Comparison of ENCODE assay signal across 22 cellular contexts in the genomic region with DNA sequence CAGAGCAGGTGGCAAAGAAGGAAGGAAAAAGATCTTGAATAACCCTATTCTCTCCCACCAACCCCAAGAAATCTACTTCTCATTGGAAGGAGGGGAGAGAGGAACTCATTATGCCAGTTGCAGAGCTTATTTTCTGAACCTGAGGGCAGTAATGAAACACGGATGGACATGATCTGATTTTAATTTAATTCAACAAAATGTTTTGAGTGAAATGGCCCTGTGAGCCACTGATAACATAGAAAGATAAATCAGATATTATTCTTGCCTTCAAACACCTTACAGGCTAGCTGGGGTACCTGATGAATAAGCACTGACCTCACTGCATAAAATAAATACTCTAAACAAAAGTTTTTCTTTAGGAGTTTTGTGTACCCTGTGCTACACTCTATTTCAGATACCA. TPM values are rescaled to one million over a fixed set of nuclear protein-coding genes. Genes with fewer than 3 reads are reported as not detected.
A peak's percentile ranks its signal among the peaks of the same experiment; 100 is the strongest.
DNase-seq lines count a peak whose midpoint lies in the region; ATAC-seq and TF ChIP-seq lines count a peak whose summit lies in the region.
"Had no signal": no experiment of that assay in that cellular context is flagged by ENCODE, and none has a peak within 500 bp of the region (broad histone marks: within the 10 kb centered on the region; RNA-seq: fewer than 3 reads in every experiment).

No MANE protein-coding gene starts in this region.

- no peaks in the 10 kb centered on the region for H3K27me3 ChIP-seq in neutrophil
- H3K27me3 ChIP-seq: brain microvascular endothelial cell, foreskin keratinocyte, upper lobe of right lung had no signal

- CTCF ChIA-PET in activated CD8-positive, alpha-beta memory T cell treated with anti-CD3 and anti-CD28 coated beads, Interleukin-2, amount 10 ng/mL, durations not matched to agents 7 days and 5 days (lab: Charles Lee) = interaction anchor here (0.8 to 4.2 kb wide), 8 partner anchors 10 to 247 kb away, joined by 3 to 21 read pairs (median 4); a partner anchor contains a TSS
- CTCF ChIA-PET in activated CD4-positive, alpha-beta memory T cell treated with anti-CD3 and anti-CD28 coated beads, Interleukin-2, amount 10 ng/mL, durations not matched to agents 7 days and 5 days (lab: Charles Lee) = interaction anchor here (1.0 to 3.2 kb wide), 5 partner anchors 9 to 283 kb away, joined by 3 to 11 read pairs (median 10); a partner anchor contains a TSS

- peak overlapping the region; percentile 43 for H3K4me3 Mint-ChIP-seq in activated CD8-positive, alpha-beta memory T cell treated with anti-CD3 and anti-CD28 coated beads, Interleukin-2, amount 10 ng/mL, durations not matched to agents 7 days and 5 days
- H3K4me3 Mint-ChIP-seq in activated CD4-positive, alpha-beta memory T cell treated with anti-CD3 and anti-CD28 coated beads, Interleukin-2, amount 10 ng/mL, durations not matched to agents 7 days and 5 days = peak overlapping the region; percentile 63

- peaks cover 34% of the 10 kb centered on the region for H3K36me3 Mint-ChIP-seq in activated CD8-positive, alpha-beta memory T cell treated with anti-CD3 and anti-CD28 coated beads, Interleukin-2, amount 10 ng/mL, durations not matched to agents 7 days and 5 days
- H3K36me3 Mint-ChIP-seq in activated CD4-positive, alpha-beta memory T cell treated with anti-CD3 and anti-CD28 coated beads, Interleukin-2, amount 10 ng/mL, durations not matched to agents 7 days and 5 days (ENCODE audit: low read depth) = peaks cover 57% of the 10 kb centered on the region

- TF ChIP-seq CTCF in neutrophil (IDR thresholded peaks at IDR 0.05) (no peak), lower leg skin (IDR thresholded peaks at IDR 0.05) (no peak)

- WGBS in lower leg skin, 2 donors = 40 to 60% methylated on average over 1 of the region's 1 CpG

- H3K27me3 Mint-ChIP-seq in activated CD8-positive, alpha-beta memory T cell treated with anti-CD3 and anti-CD28 coated beads, Interleukin-2, amount 10 ng/mL, durations not matched to agents 7 days and 5 days = no peaks in the 10 kb centered on the region
- H3K27me3 Mint-ChIP-seq in activated CD4-positive, alpha-beta memory T cell treated with anti-CD3 and anti-CD28 coated beads, Interleukin-2, amount 10 ng/mL, durations not matched to agents 7 days and 5 days = no peaks in the 10 kb centered on the region

- peaks cover 68% of the 10 kb centered on the region for H3K4me1 Mint-ChIP-seq in activated CD8-positive, alpha-beta memory T cell treated with anti-CD3 and anti-CD28 coated beads, Interleukin-2, amount 10 ng/mL, durations not matched to agents 7 days and 5 days
- peaks cover 65% of the 10 kb centered on the region for H3K4me1 Mint-ChIP-seq in activated CD4-positive, alpha-beta memory T cell treated with anti-CD3 and anti-CD28 coated beads, Interleukin-2, amount 10 ng/mL, durations not matched to agents 7 days and 5 days

- H3K4me1 ChIP-seq in neutrophil (ENCODE audit: control insufficient read depth in 1 of 2, insufficient read depth in 1 of 2, low read depth in 1 of 2, low read length in 1 of 2) = peaks cover 28 to 55% of the 10 kb centered on the region in 2 experiments
- H3K4me1 ChIP-seq: foreskin keratinocyte, upper lobe of right lung had no signal

- no peak for TF ChIP-seq POLR2A in lower leg skin (IDR thresholded peaks at IDR 0.05)

- H3K4me3 ChIP-seq in neutrophil (ENCODE audit: low read depth in 1 of 2, low read length in 1 of 2) (no peak overlapping the region), lower leg skin (ENCODE audit: low read depth, poor library complexity, severe bottlenecking) (no peak overlapping the region)
- H3K4me3 ChIP-seq: upper lobe of right lung had no signal

- no peaks in the 10 kb centered on the region for H3K9me3 ChIP-seq in neutrophil
- H3K9me3 ChIP-seq: upper lobe of right lung had no signal

- no peaks in the 10 kb centered on the region for H3K9me3 Mint-ChIP-seq in activated CD8-positive, alpha-beta memory T cell treated with anti-CD3 and anti-CD28 coated beads, Interleukin-2, amount 10 ng/mL, durations not matched to agents 7 days and 5 days (ENCODE audit: low read depth)
- H3K9me3 Mint-ChIP-seq in activated CD4-positive, alpha-beta memory T cell treated with anti-CD3 and anti-CD28 coated beads, Interleukin-2, amount 10 ng/mL, durations not matched to agents 7 days and 5 days = no peaks in the 10 kb centered on the region

- ATAC-seq in activated CD8-positive, alpha-beta memory T cell treated with anti-CD3 and anti-CD28 coated beads, Interleukin-2, amount 10 ng/mL, durations not matched to agents 7 days and 5 days = no peak
- peak; percentile 0 for ATAC-seq in GM19397 (IDR thresholded peaks at IDR 0.05; ENCODE audit: unreplicated experiment)
- ATAC-seq: foreskin keratinocyte had no signal

- peak overlapping the region; percentile 86 for H3K27ac ChIP-seq in neutrophil
- H3K27ac ChIP-seq: brain microvascular endothelial cell, foreskin keratinocyte, upper lobe of right lung had no signal

- H3K36me3 ChIP-seq in neutrophil = peaks cover 32% of the 10 kb centered on the region
- H3K36me3 ChIP-seq: brain microvascular endothelial cell, upper lobe of right lung had no signal

- H3K27ac Mint-ChIP-seq in activated CD8-positive, alpha-beta memory T cell treated with anti-CD3 and anti-CD28 coated beads, Interleukin-2, amount 10 ng/mL, durations not matched to agents 7 days and 5 days = peak overlapping the region; percentile 97
- peak overlapping the region; percentile 96 for H3K27ac Mint-ChIP-seq in activated CD4-positive, alpha-beta memory T cell treated with anti-CD3 and anti-CD28 coated beads, Interleukin-2, amount 10 ng/mL, durations not matched to agents 7 days and 5 days

- no peak for DNase-seq in activated CD8-positive, alpha-beta memory T cell treated with anti-CD3 and anti-CD28 coated beads, Interleukin-2, amount 10 ng/mL, durations not matched to agents 7 days and 5 days
- DNase-seq in activated CD8-positive, alpha-beta memory T cell treated with anti-CD3 and anti-CD28 coated beads, Interleukin-2, amount 50 U/mL, for 4 hours = no peak
- no peak for DNase-seq in activated CD4-positive, alpha-beta memory T cell treated with anti-CD3 and anti-CD28 coated beads, Interleukin-2, amount 10 ng/mL, durations not matched to agents 7 days and 5 days
- DNase-seq in lower leg skin (ENCODE audit: low spot score in 2 of 2) = no peak
- DNase-seq in LoVo (ENCODE audit: low spot score) = no peak
- no peak for DNase-seq in epidermal melanocyte (ENCODE audit: insufficient read length, low spot score)
- DNase-seq: ACHN; activated CD4-positive, alpha-beta T cell treated with anti-CD3 and anti-CD28 coated beads, Interleukin-2, amount 50 U/mL, for 1 hour; activated gamma-delta T cell treated with Interleukin-2 at 50 U/mL for 16 hours; brain microvascular endothelial cell; cortex of kidney; foreskin keratinocyte; IMR-90; NCI-H2029; NCI-H446 treated with DMSO at 0.1 percent for 48 hours; retina; stimulated activated naive CD4-positive, alpha-beta T cell treated with Interleukin-2 at 50 U/mL for 16 hours; T-helper 9 cell; upper lobe of right lung had no signal

- intact Hi-C loops in lower leg skin (cut with DNase I; ENCODE audit: low total_unique reads) = no loop called here

- POLR2A ChIA-PET in activated CD4-positive, alpha-beta memory T cell treated with anti-CD3 and anti-CD28 coated beads, Interleukin-2, amount 10 ng/mL, durations not matched to agents 7 days and 5 days (lab: Charles Lee) = interaction anchor here (1.2 to 3.9 kb wide), 10 partner anchors 9 to 758 kb away, joined by 3 to 62 read pairs (median 8); a partner anchor contains a TSS

RNA-seq across cellular contexts. Expression of a gene that starts 30.3 kb away (rescaled TPM):
- total RNA-seq in activated CD8-positive, alpha-beta memory T cell treated with anti-CD3 and anti-CD28 coated beads, Interleukin-2, amount 10 ng/mL, durations not matched to agents 7 days and 5 days = 10 to 100 TPM; 24.6 to 25.3 TPM
- 10 to 100 TPM; 35.8 to 39.4 TPM for total RNA-seq in activated CD4-positive, alpha-beta memory T cell treated with anti-CD3 and anti-CD28 coated beads, Interleukin-2, amount 10 ng/mL, durations not matched to agents 7 days and 5 days
- total RNA-seq in lower leg skin = 10 to 100 TPM; 24.5 to 37.7 (median 34.2) TPM
- total RNA-seq: endothelial cell of umbilical vein, IMR-90 had no signal

RNA-seq across cellular contexts. Expression of a gene that starts 47.3 kb away (rescaled TPM):
- 10 to 100 TPM; 20.6 to 25.3 TPM for total RNA-seq in activated CD8-positive, alpha-beta memory T cell treated with anti-CD3 and anti-CD28 coated beads, Interleukin-2, amount 10 ng/mL, durations not matched to agents 7 days and 5 days
- total RNA-seq in activated CD4-positive, alpha-beta memory T cell treated with anti-CD3 and anti-CD28 coated beads, Interleukin-2, amount 10 ng/mL, durations not matched to agents 7 days and 5 days = 10 to 100 TPM; 28.1 to 29.2 TPM
- 10 to 100 TPM; 33.6 to 51.2 (median 41.2) TPM for total RNA-seq in lower leg skin
